In the genomic region with DNA sequence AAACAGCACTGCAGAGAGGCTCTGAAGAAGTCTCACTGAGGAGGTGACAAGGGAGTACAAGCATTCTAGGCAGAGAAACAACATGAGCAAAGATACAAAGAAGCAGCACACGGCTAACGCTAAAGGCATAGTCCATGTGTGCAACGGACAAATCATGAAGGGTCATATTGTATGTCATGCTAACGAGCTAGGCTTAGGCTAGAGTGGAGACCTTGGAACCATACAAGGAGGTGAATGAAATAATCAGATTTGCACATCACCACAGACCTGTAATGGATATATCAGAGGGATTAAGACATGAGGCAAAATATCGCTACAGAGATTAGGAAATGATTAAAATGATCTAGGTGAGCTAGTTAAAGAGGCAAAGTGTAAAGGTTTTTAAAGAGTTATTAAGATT, we compare ENCODE assay signal across 35 cellular contexts.
"Had no signal": no experiment of that assay in that cellular context is flagged by ENCODE, and none has a peak within 500 bp of the region (broad histone marks: within the 10 kb centered on the region; RNA-seq: fewer than 3 reads in every experiment).

No MANE protein-coding gene starts in this region.

- H3K4me1 ChIP-seq: adrenal gland had no signal

- H3K4me3 ChIP-seq: adrenal gland, cardiac muscle cell had no signal

- H3K36me3 Mint-ChIP-seq: activated CD4-positive, alpha-beta memory T cell treated with anti-CD3 and anti-CD28 coated beads for 36 hours; activated naive CD4-positive, alpha-beta T cell treated with anti-CD3 and anti-CD28 coated beads, Interleukin-2, amount 50 U/mL, for 72 hours; activated naive CD8-positive, alpha-beta T cell treated with anti-CD3 and anti-CD28 coated beads for 36 hours had no signal

- H3K9me3 ChIP-seq: adrenal gland had no signal

- H3K27ac Mint-ChIP-seq: activated B cell treated with CpG ODN at 0.5 μM for 24 hours; activated CD4-positive, alpha-beta memory T cell treated with anti-CD3 and anti-CD28 coated beads for 36 hours; activated CD4-positive, alpha-beta T cell treated with anti-CD3 and anti-CD28 coated beads, Interleukin-2, amount 10 ng/mL, durations not matched to agents 24 days and 14 days; activated CD8-positive, alpha-beta T cell treated with anti-CD3 and anti-CD28 coated beads for 36 hours; activated naive CD4-positive, alpha-beta T cell treated with anti-CD3 and anti-CD28 coated beads for 36 hours; activated naive CD4-positive, alpha-beta T cell treated with anti-CD3 and anti-CD28 coated beads, Interleukin-2, amount 50 U/mL, for 72 hours; activated naive CD8-positive, alpha-beta T cell treated with anti-CD3 and anti-CD28 coated beads for 36 hours; activated T-cell treated with anti-CD3 and anti-CD28 coated beads, Interleukin-2, amount 50 U/mL, for 72 hours; activated T-helper 1 cell treated with anti-CD3 and anti-CD28 coated beads, Interleukin-12 subunit alpha, Interleukin-12 subunit beta, Interleukin-2, Interleukin-4 antibody, amounts not matched to agents 30 ng/mL and 10 ng/mL and 1 ng/mL, durations not matched to agents 14 hours and 24 hours and 36 hours; activated T-helper 17 cell treated with anti-CD3 and anti-CD28 coated beads, Interleukin-2, amount 50 U/mL, for 72 hours; T-helper 1 cell treated with Interleukin-12 subunit alpha and Interleukin-12 subunit beta and Interleukin-4 antibody, amounts not matched to agents 30 μg/mL and 1 μg/mL, for 36 hours; T-helper 2 cell treated with Interferon-gamma antibody and Interleukin-4, amounts not matched to agents 5 μg/mL and 100 μg/mL, for 36 hours had no signal

- DNase-seq: activated B cell treated with CpG ODN at 0.5 μM for 24 hours; activated CD4-positive, alpha-beta memory T cell treated with anti-CD3 and anti-CD28 coated beads for 36 hours; activated CD4-positive, alpha-beta T cell treated with anti-CD3 and anti-CD28 coated beads for 4 hours; activated CD4-positive, alpha-beta T cell treated with anti-CD3 and anti-CD28 coated beads, Interleukin-2, amount 10 ng/mL, durations not matched to agents 24 days and 14 days; activated CD4-positive, alpha-beta T cell treated with anti-CD3 and anti-CD28 coated beads, Interleukin-2, amount 50 U/mL, for 1 hour; activated CD4-positive, alpha-beta T cell treated with anti-CD3 and anti-CD28 coated beads, Interleukin-2, amount 50 U/mL, for 4 hours; activated CD4-positive, CD25-positive, alpha-beta regulatory T cell treated with anti-CD3 and anti-CD28 coated beads, Interleukin-2, amount 50 U/mL, for 72 hours; activated CD8-positive, alpha-beta memory T cell treated with anti-CD3 and anti-CD28 coated beads, Interleukin-2, amount 50 U/mL, for 4 hours; activated CD8-positive, alpha-beta T cell treated with anti-CD3 and anti-CD28 coated beads for 36 hours; activated effector memory CD4-positive, alpha-beta T cell treated with anti-CD3 and anti-CD28 coated beads, Interleukin-2, amount 50 U/mL, for 16 hours; activated gamma-delta T cell treated with Interleukin-2 at 50 U/mL for 16 hours; activated naive CD4-positive, alpha-beta T cell; activated naive CD4-positive, alpha-beta T cell treated with anti-CD3 and anti-CD28 coated beads for 36 hours; activated naive CD4-positive, alpha-beta T cell treated with anti-CD3 and anti-CD28 coated beads, Interleukin-2, amount 50 U/mL, for 16 hours; activated naive CD8-positive, alpha-beta T cell treated with anti-CD3 and anti-CD28 coated beads for 36 hours; activated T-cell treated with anti-CD3 and anti-CD28 coated beads for 4 hours; activated T-cell treated with anti-CD3 and anti-CD28 coated beads, Interleukin-2, amount 50 U/mL, for 1 hour; activated T-cell treated with anti-CD3 and anti-CD28 coated beads, Interleukin-2, amount 50 U/mL, for 4 hours; activated T-cell treated with anti-CD3 and anti-CD28 coated beads, Interleukin-2, amount 50 U/mL, for 72 hours; adrenal gland; amniotic stem cell; aorta; caudate nucleus; cerebellar nuclear complex; T-helper 2 cell; T-helper 9 cell had no signal

- H3K4me3 Mint-ChIP-seq: activated B cell treated with CpG ODN at 0.5 μM for 24 hours; activated CD4-positive, alpha-beta memory T cell treated with anti-CD3 and anti-CD28 coated beads for 36 hours; activated CD4-positive, alpha-beta T cell treated with anti-CD3 and anti-CD28 coated beads, Interleukin-2, amount 10 ng/mL, durations not matched to agents 24 days and 14 days; activated CD8-positive, alpha-beta T cell treated with anti-CD3 and anti-CD28 coated beads for 36 hours; activated naive CD4-positive, alpha-beta T cell treated with anti-CD3 and anti-CD28 coated beads for 36 hours; activated naive CD8-positive, alpha-beta T cell treated with anti-CD3 and anti-CD28 coated beads for 36 hours; activated T-cell treated with anti-CD3 and anti-CD28 coated beads, Interleukin-2, amount 50 U/mL, for 4 hours; activated T-cell treated with anti-CD3 and anti-CD28 coated beads, Interleukin-2, amount 50 U/mL, for 72 hours; activated T-helper 1 cell treated with anti-CD3 and anti-CD28 coated beads, Interleukin-12 subunit alpha, Interleukin-12 subunit beta, Interleukin-2, Interleukin-4 antibody, amounts not matched to agents 30 ng/mL and 10 ng/mL and 1 ng/mL, durations not matched to agents 14 hours and 24 hours and 36 hours; activated T-helper 17 cell treated with anti-CD3 and anti-CD28 coated beads, Interleukin-2, amount 50 U/mL, for 72 hours; central memory CD8-positive, alpha-beta T cell; T-helper 1 cell treated with Interleukin-12 subunit alpha and Interleukin-12 subunit beta and Interleukin-4 antibody, amounts not matched to agents 30 μg/mL and 1 μg/mL, for 36 hours; T-helper 2 cell treated with Interferon-gamma antibody and Interleukin-4, amounts not matched to agents 5 μg/mL and 100 μg/mL, for 36 hours had no signal

- H3K9me3 Mint-ChIP-seq: activated B cell treated with CpG ODN at 0.5 μM for 24 hours; activated CD4-positive, alpha-beta memory T cell treated with anti-CD3 and anti-CD28 coated beads for 36 hours; activated CD4-positive, alpha-beta T cell treated with anti-CD3 and anti-CD28 coated beads, Interleukin-2, amount 10 ng/mL, durations not matched to agents 24 days and 14 days; activated CD8-positive, alpha-beta T cell treated with anti-CD3 and anti-CD28 coated beads for 36 hours; activated naive CD4-positive, alpha-beta T cell treated with anti-CD3 and anti-CD28 coated beads for 36 hours; activated naive CD8-positive, alpha-beta T cell treated with anti-CD3 and anti-CD28 coated beads for 36 hours; activated T-cell treated with anti-CD3 and anti-CD28 coated beads, Interleukin-2, amount 50 U/mL, for 72 hours; activated T-helper 1 cell treated with anti-CD3 and anti-CD28 coated beads, Interleukin-12 subunit alpha, Interleukin-12 subunit beta, Interleukin-2, Interleukin-4 antibody, amounts not matched to agents 30 ng/mL and 10 ng/mL and 1 ng/mL, durations not matched to agents 14 hours and 24 hours and 36 hours; activated T-helper 17 cell treated with anti-CD3 and anti-CD28 coated beads, Interleukin-2, amount 50 U/mL, for 72 hours; brain; T-helper 1 cell treated with Interleukin-12 subunit alpha and Interleukin-12 subunit beta and Interleukin-4 antibody, amounts not matched to agents 30 μg/mL and 1 μg/mL, for 36 hours; T-helper 2 cell treated with Interferon-gamma antibody and Interleukin-4, amounts not matched to agents 5 μg/mL and 100 μg/mL, for 36 hours had no signal

- H3K36me3 ChIP-seq: adrenal gland, cardiac muscle cell had no signal

- H3K27me3 Mint-ChIP-seq: activated B cell treated with CpG ODN at 0.5 μM for 24 hours; activated CD4-positive, alpha-beta memory T cell treated with anti-CD3 and anti-CD28 coated beads for 36 hours; activated CD4-positive, alpha-beta T cell treated with anti-CD3 and anti-CD28 coated beads, Interleukin-2, amount 10 ng/mL, durations not matched to agents 24 days and 14 days; activated CD8-positive, alpha-beta T cell treated with anti-CD3 and anti-CD28 coated beads for 36 hours; activated naive CD8-positive, alpha-beta T cell treated with anti-CD3 and anti-CD28 coated beads for 36 hours; activated T-helper 17 cell treated with anti-CD3 and anti-CD28 coated beads, Interleukin-2, amount 50 U/mL, for 72 hours; central memory CD8-positive, alpha-beta T cell had no signal

- H3K27ac ChIP-seq: adrenal gland, cardiac muscle cell, VCaP had no signal

- H3K4me1 Mint-ChIP-seq: activated B cell treated with CpG ODN at 0.5 μM for 24 hours; activated CD4-positive, alpha-beta T cell treated with anti-CD3 and anti-CD28 coated beads, Interleukin-2, amount 10 ng/mL, durations not matched to agents 24 days and 14 days; activated naive CD8-positive, alpha-beta T cell treated with anti-CD3 and anti-CD28 coated beads for 36 hours; activated T-helper 17 cell treated with anti-CD3 and anti-CD28 coated beads, Interleukin-2, amount 50 U/mL, for 72 hours; central memory CD8-positive, alpha-beta T cell had no signal

- ATAC-seq: activated CD8-positive, alpha-beta T cell treated with anti-CD3 and anti-CD28 coated beads for 36 hours; activated naive CD4-positive, alpha-beta T cell treated with anti-CD3 and anti-CD28 coated beads, Interleukin-2, amount 50 U/mL, for 72 hours; activated T-cell treated with anti-CD3 and anti-CD28 coated beads, Interleukin-2, amount 50 U/mL, for 4 hours; activated T-cell treated with anti-CD3 and anti-CD28 coated beads, Interleukin-2, amount 50 U/mL, for 72 hours; activated T-helper 17 cell treated with anti-CD3 and anti-CD28 coated beads, Interleukin-2, amount 50 U/mL, for 72 hours had no signal

- H3K27me3 ChIP-seq: adrenal gland, cardiac muscle cell had no signal
